8 cellular contexts compared by ENCODE assay signal in genomic region chr12:6944381-6945186, GRCh38. TPM values are rescaled to one million over a fixed set of nuclear protein-coding genes. Genes with fewer than 3 reads are reported as not detected.
DNase-seq lines count a peak whose midpoint lies in the region; ATAC-seq, FAIRE-seq and TF ChIP-seq lines count a peak whose summit lies in the region.

No MANE protein-coding gene starts in this region.

- H3F3A ChIP-seq in MM.1S (ENCODE audit: insufficient read depth, low read length): peaks cover 56% of the 10 kb centered on the region
- H3F3A ChIP-seq in neural progenitor cell (ENCODE audit: low read depth): peaks cover 66% of the 10 kb centered on the region

- H3K4me3 ChIP-seq in MM.1S (ENCODE audit: low read length): peak overlapping the region; percentile 90
- H3K4me3 ChIP-seq in neural progenitor cell: peak overlapping the region; percentile 56
- peak overlapping the region; percentile 68 to 91 (median 77) for H3K4me3 ChIP-seq in subcutaneous abdominal adipose tissue (ENCODE audit: low read depth in 1 of 5, low read length in 5 of 5)

- H3K79me2 ChIP-seq in MM.1S (ENCODE audit: low read length) (peaks cover 9% of the 10 kb centered on the region; the same call in 1 of the 2 replicates), neural progenitor cell (ENCODE audit: low read depth) (peaks cover 14% of the 10 kb centered on the region)

- peaks cover 19% of the 10 kb centered on the region for H3K36me3 Mint-ChIP-seq in neural progenitor cell

- TF ChIP-seq POLR2A in H54 (IDR thresholded peaks at IDR 0.05; ENCODE audit: low read depth, low read length): peak; percentile 55

- FAIRE-seq in H54 (lab: Jason Lieb, UNC): no peak

- H3K9ac ChIP-seq in MM.1S (ENCODE audit: low read length): peak overlapping the region; percentile 87
- no peak overlapping the region for H3K9ac ChIP-seq in neural progenitor cell
- H3K9ac ChIP-seq in subcutaneous abdominal adipose tissue (ENCODE audit: low read length in 5 of 5): peak overlapping the region; percentile 79 to 87 (median 84)

- H3K27ac ChIP-seq in MM.1S (ENCODE audit: low read length) (peak overlapping the region; percentile 93), foreskin keratinocyte (peak overlapping the region; percentile 15), neural progenitor cell (peak overlapping the region; percentile 100), subcutaneous abdominal adipose tissue (ENCODE audit: low read depth, low read length) (peak overlapping the region; percentile 94)

- H3K9me3 ChIP-seq in MM.1S (replicated peaks; ENCODE audit: insufficient read depth, low read length) (no peaks in the 10 kb centered on the region), neural progenitor cell (ENCODE audit: low read depth) (no peaks in the 10 kb centered on the region), subcutaneous abdominal adipose tissue (ENCODE audit: control insufficient read depth in 5 of 5, low read length in 5 of 5) (no peaks in the 10 kb centered on the region)

- H3K27ac Mint-ChIP-seq in neural progenitor cell: peak overlapping the region; percentile 99

- peaks cover 43% of the 10 kb centered on the region for H3K4me1 Mint-ChIP-seq in neural progenitor cell

- peak overlapping the region; percentile 84 for H3K4me2 ChIP-seq in MM.1S (ENCODE audit: low read depth, low read length)
- H3K4me2 ChIP-seq in neural progenitor cell: peak overlapping the region; percentile 77

- no peaks in the 10 kb centered on the region for H4K20me1 ChIP-seq in MM.1S (ENCODE audit: insufficient read depth, low read length)
- H4K20me1 ChIP-seq in neural progenitor cell (ENCODE audit: low read depth): peaks cover 11% of the 10 kb centered on the region

- H3K27me3 ChIP-seq in MM.1S (replicated peaks; ENCODE audit: insufficient read depth, low read length): no peaks in the 10 kb centered on the region
- no peaks in the 10 kb centered on the region for H3K27me3 ChIP-seq in foreskin keratinocyte
- H3K27me3 ChIP-seq in neural progenitor cell: no peaks in the 10 kb centered on the region
- no peaks in the 10 kb centered on the region for H3K27me3 ChIP-seq in subcutaneous abdominal adipose tissue (ENCODE audit: control insufficient read depth in 5 of 5, insufficient read depth in 4 of 5, low read length in 5 of 5)

- no peaks in the 10 kb centered on the region for H3K9me3 Mint-ChIP-seq in neural progenitor cell

- H2AFZ ChIP-seq in MM.1S (ENCODE audit: low read length) (peak overlapping the region; percentile 47; the same call in 1 of the 2 replicates), neural progenitor cell (replicated peaks) (no peak overlapping the region)

- ATAC-seq in foreskin keratinocyte: peak; percentile 53

- DNase-seq in EL (peak; percentile 95), H54 (ENCODE audit: insufficient read length, low spot score) (peak; percentile 93), MM.1S (peak; percentile 92), SIG-M5 treated with dmso at 0.1 percent for 504 hours (lab: John Stamatoyannopoulos, UW; ENCODE audit: unreplicated experiment) (peak; percentile 96), foreskin keratinocyte (peak; percentile 75 to 88), neural progenitor cell (ENCODE audit: low spot score) (peak; percentile 96)
- peak; percentile 70 to 83 (median 80) for DNase-seq in activated naive CD4-positive, alpha-beta T cell (lab: John Stamatoyannopoulos, UW)

- H3K4me1 ChIP-seq in MM.1S (ENCODE audit: low read length) (peaks cover 24% of the 10 kb centered on the region), foreskin keratinocyte (peaks cover 4% of the 10 kb centered on the region), neural progenitor cell (peaks cover 20% of the 10 kb centered on the region), subcutaneous abdominal adipose tissue (ENCODE audit: control insufficient read depth in 5 of 5, insufficient read depth in 5 of 5, low read length in 5 of 5) (peaks cover 8 to 54% (median 43%) of the 10 kb centered on the region in 5 donors)

- H3K36me3 ChIP-seq in MM.1S (replicated peaks; ENCODE audit: insufficient read depth, low read length) (no peaks in the 10 kb centered on the region), neural progenitor cell (no peaks in the 10 kb centered on the region), subcutaneous abdominal adipose tissue (ENCODE audit: control insufficient read depth in 5 of 5, insufficient read depth in 5 of 5, low read length in 5 of 5) (peaks cover 0 to 33% (median 23%) of the 10 kb centered on the region in 5 donors)

- H3K4me3 Mint-ChIP-seq in neural progenitor cell: peak overlapping the region; percentile 96

- peaks cover 23% of the 10 kb centered on the region for H3K27me3 Mint-ChIP-seq in neural progenitor cell (ENCODE audit: insufficient read depth, low read depth)

- H3K9me2 ChIP-seq in MM.1S (replicated peaks; ENCODE audit: insufficient read depth, low read length): no peaks in the 10 kb centered on the region

- TF ChIP-seq CTCF in MM.1S (IDR thresholded peaks at IDR 0.05; ENCODE audit: low read length) (peak; percentile 92), foreskin keratinocyte (conservative IDR thresholded peaks at IDR 0.05) (peak; percentile 97), neural progenitor cell (IDR thresholded peaks at IDR 0.05) (peak; percentile 73)

RNA-seq across cellular contexts. Expression of gene C12orf57, which starts 0.8 kb away (rescaled TPM):
- 119 and 147 TPM in 2 replicates for total RNA-seq in foreskin keratinocyte
- 177 and 232 TPM in 2 replicates for polyA plus RNA-seq in foreskin keratinocyte
- 314 and 399 TPM in 2 replicates for total RNA-seq in neural progenitor cell (ENCODE audit: low replicate concordance)

RNA-seq across cellular contexts. Expression of gene RNU7-1, which starts 1.0 kb away (rescaled TPM):
- not detected in 2 replicates for total RNA-seq in foreskin keratinocyte
- polyA plus RNA-seq in foreskin keratinocyte: not detected in 2 replicates
- not detected in 2 replicates for total RNA-seq in neural progenitor cell (ENCODE audit: low replicate concordance)

RNA-seq across cellular contexts. Expression of gene PTPN6, which starts 6.6 kb away (rescaled TPM):
- total RNA-seq in foreskin keratinocyte (22.5 and 23.2 TPM in 2 replicates), neural progenitor cell (ENCODE audit: low replicate concordance) (4.4 and 6.0 TPM in 2 replicates)
- polyA plus RNA-seq in foreskin keratinocyte: 21.8 and 24.9 TPM in 2 replicates

RNA-seq across cellular contexts. Expression of gene ATN1, which starts 16.8 kb away (rescaled TPM):
- total RNA-seq in foreskin keratinocyte (15.0 and 18.3 TPM in 2 replicates), neural progenitor cell (ENCODE audit: low replicate concordance) (8.9 and 28.7 TPM in 2 replicates)
- polyA plus RNA-seq in foreskin keratinocyte: 35.1 and 37.2 TPM in 2 replicates

RNA-seq across cellular contexts. Expression of gene PHB2, which starts 25.9 kb away (rescaled TPM):
- total RNA-seq in foreskin keratinocyte (267 and 290 TPM in 2 replicates), neural progenitor cell (ENCODE audit: low replicate concordance) (214 and 291 TPM in 2 replicates)
- polyA plus RNA-seq in foreskin keratinocyte: 271 and 299 TPM in 2 replicates

Comparison
In these comparisons a context has a peak if more than half of its experiments do, and no peak if none do; other contexts are left out.
1. Peak in every context shown above with its lines: DNase-seq, ATAC-seq, H3K4me3 ChIP-seq and H3K27ac ChIP-seq.
2. H3K27ac ChIP-seq: peak in every context shown above with its lines; median percentile 100 in neural progenitor cell; 94 in subcutaneous abdominal adipose tissue; 93 in MM.1S; 15 in foreskin keratinocyte.